33 cellular contexts compared by ENCODE assay signal in genomic region chr7:1090236-1090635, GRCh38. TPM values are rescaled to one million over a fixed set of nuclear protein-coding genes. Genes with fewer than 3 reads are reported as not detected.
"Had no signal": no experiment of that assay in that cellular context is flagged by ENCODE, and none has a peak within 500 bp of the region (broad histone marks: within the 10 kb centered on the region; RNA-seq: fewer than 3 reads in every experiment).

No MANE protein-coding gene starts in this region.

- H3K36me3 ChIP-seq: breast epithelium had no signal

- H3K27me3 Mint-ChIP-seq: activated B cell treated with CpG ODN at 0.5 μM for 24 hours; activated CD4-positive, alpha-beta memory T cell treated with anti-CD3 and anti-CD28 coated beads for 36 hours had no signal

- H3K9me3 Mint-ChIP-seq: activated B cell treated with CpG ODN at 0.5 μM for 24 hours; activated CD4-positive, alpha-beta memory T cell treated with anti-CD3 and anti-CD28 coated beads for 36 hours; activated naive CD4-positive, alpha-beta T cell treated with anti-CD3 and anti-CD28 coated beads for 36 hours; activated naive CD4-positive, alpha-beta T cell treated with anti-CD3 and anti-CD28 coated beads, Interleukin-2, amount 50 U/mL, for 72 hours; activated T-cell treated with anti-CD3 and anti-CD28 coated beads, Interleukin-2, amount 50 U/mL, for 4 hours; activated T-helper 1 cell treated with anti-CD3 and anti-CD28 coated beads, Interleukin-12 subunit alpha, Interleukin-12 subunit beta, Interleukin-2, Interleukin-4 antibody, amounts not matched to agents 30 ng/mL and 10 ng/mL and 1 ng/mL, durations not matched to agents 14 hours and 24 hours and 36 hours had no signal

- H3K9me3 ChIP-seq: adrenal gland, body of pancreas, breast epithelium had no signal

- DNase-seq: activated B cell treated with CpG ODN at 0.5 μM for 24 hours; activated CD4-positive, alpha-beta memory T cell treated with anti-CD3 and anti-CD28 coated beads for 36 hours; activated CD4-positive, alpha-beta T cell treated with anti-CD3 and anti-CD28 coated beads for 4 hours; activated CD4-positive, alpha-beta T cell treated with anti-CD3 and anti-CD28 coated beads, Interleukin-2, amount 50 U/mL, for 1 hour; activated CD4-positive, CD25-positive, alpha-beta regulatory T cell treated with anti-CD3 and anti-CD28 coated beads, Interleukin-2, amount 50 U/mL, for 72 hours; activated CD8-positive, alpha-beta memory T cell treated with anti-CD3 and anti-CD28 coated beads, Interleukin-2, amount 50 U/mL, for 4 hours; activated gamma-delta T cell treated with Interleukin-2 at 50 U/mL for 16 hours; activated naive CD4-positive, alpha-beta T cell treated with anti-CD3 and anti-CD28 coated beads for 36 hours; activated T-cell treated with anti-CD3 and anti-CD28 coated beads for 4 hours; activated T-cell treated with anti-CD3 and anti-CD28 coated beads, Interleukin-2, amount 50 U/mL, for 4 hours; adrenal gland; body of pancreas; NCI-H1105; NCI-H1417 treated with DMSO at 0.1 percent for 48 hours; NCI-H187 treated with DMSO at 0.1 percent for 48 hours; NCI-H2081; NCI-H2171 treated with DMSO at 0.1 percent for 48 hours; NCI-H226; NCI-H446 treated with DMSO at 0.1 percent for 48 hours; NCI-H524; NCI-H69; NCI-H82; SIG-M5; T-helper 1 cell; T-helper 2 cell; T-helper 9 cell had no signal

- H3K4me3 ChIP-seq: adrenal gland, body of pancreas, breast epithelium, K562 had no signal

- H3K27ac Mint-ChIP-seq: activated B cell treated with CpG ODN at 0.5 μM for 24 hours; activated CD4-positive, alpha-beta memory T cell treated with anti-CD3 and anti-CD28 coated beads for 36 hours; activated naive CD4-positive, alpha-beta T cell treated with anti-CD3 and anti-CD28 coated beads for 36 hours; activated naive CD4-positive, alpha-beta T cell treated with anti-CD3 and anti-CD28 coated beads, Interleukin-2, amount 50 U/mL, for 72 hours; activated T-helper 1 cell treated with anti-CD3 and anti-CD28 coated beads, Interleukin-12 subunit alpha, Interleukin-12 subunit beta, Interleukin-2, Interleukin-4 antibody, amounts not matched to agents 30 ng/mL and 10 ng/mL and 1 ng/mL, durations not matched to agents 14 hours and 24 hours and 36 hours had no signal

- H3K4me3 Mint-ChIP-seq: activated B cell treated with CpG ODN at 0.5 μM for 24 hours; activated CD4-positive, alpha-beta memory T cell treated with anti-CD3 and anti-CD28 coated beads for 36 hours; activated naive CD4-positive, alpha-beta T cell treated with anti-CD3 and anti-CD28 coated beads for 36 hours; activated T-cell treated with anti-CD3 and anti-CD28 coated beads, Interleukin-2, amount 50 U/mL, for 4 hours; activated T-helper 1 cell treated with anti-CD3 and anti-CD28 coated beads, Interleukin-12 subunit alpha, Interleukin-12 subunit beta, Interleukin-2, Interleukin-4 antibody, amounts not matched to agents 30 ng/mL and 10 ng/mL and 1 ng/mL, durations not matched to agents 14 hours and 24 hours and 36 hours had no signal

- ATAC-seq: activated naive CD4-positive, alpha-beta T cell treated with anti-CD3 and anti-CD28 coated beads, Interleukin-2, amount 50 U/mL, for 72 hours; activated T-cell treated with anti-CD3 and anti-CD28 coated beads, Interleukin-2, amount 50 U/mL, for 4 hours; body of pancreas; K562; Panc1; SK-N-SH treated with all-trans-retinoic acid at 6 μM for 48 hours had no signal

- H3K27ac ChIP-seq: body of pancreas, breast epithelium, VCaP had no signal

- H3K27me3 ChIP-seq: adrenal gland, body of pancreas, breast epithelium had no signal

RNA-seq across cellular contexts. Expression of gene GPER1, which starts 2.3 kb away (rescaled TPM):
- total RNA-seq: activated naive CD4-positive, alpha-beta T cell treated with anti-CD3 and anti-CD28 coated beads for 36 hours; activated naive CD4-positive, alpha-beta T cell treated with anti-CD3 and anti-CD28 coated beads, Interleukin-2, amount 50 U/mL, for 72 hours; activated T-helper 1 cell treated with anti-CD3 and anti-CD28 coated beads, Interleukin-12 subunit alpha, Interleukin-12 subunit beta, Interleukin-2, Interleukin-4 antibody, amounts not matched to agents 30 ng/mL and 10 ng/mL and 1 ng/mL, durations not matched to agents 14 hours and 24 hours and 36 hours had no signal
